ENCODE assay signal across 8 cellular contexts in genomic region chr7:101856488-101857357, GRCh38. TPM values are rescaled to one million over a fixed set of nuclear protein-coding genes. Genes with fewer than 3 reads are reported as not detected.
DNase-seq lines count a peak whose midpoint lies in the region; ATAC-seq and TF ChIP-seq lines count a peak whose summit lies in the region.

No MANE protein-coding gene starts in this region.

- peak; percentile 94 for ATAC-seq in GM18517 (IDR thresholded peaks at IDR 0.05; ENCODE audit: unreplicated experiment)
- ATAC-seq in HG02981 (IDR thresholded peaks at IDR 0.05; ENCODE audit: unreplicated experiment), result peak; percentile 90
- ATAC-seq in lung (ENCODE audit: insufficient read depth, low FRiP score), result peak; percentile 95

- H3K9me3 ChIP-seq in lung (ENCODE audit: control insufficient read depth in 2 of 2, insufficient read depth in 1 of 2, low read length in 1 of 2), result no peaks in the 10 kb centered on the region

- no peaks in the 10 kb centered on the region for H3K27me3 Mint-ChIP-seq in activated CD4-positive, alpha-beta T cell treated with anti-CD3 and anti-CD28 coated beads, Interleukin-2, amount 10 ng/mL, durations not matched to agents 7 days and 5 days

- peak; percentile 15 for TF ChIP-seq CTCF in lung (IDR thresholded peaks at IDR 0.05; ENCODE audit: control extremely low read depth, extremely low read depth)

- H3K27ac ChIP-seq in lung (ENCODE audit: low read depth in 1 of 2, low read length in 1 of 2), result peak overlapping the region; percentile 82 to 89

- H3K4me3 Mint-ChIP-seq in activated CD4-positive, alpha-beta T cell treated with anti-CD3 and anti-CD28 coated beads, Interleukin-2, amount 10 ng/mL, durations not matched to agents 7 days and 5 days, result peak overlapping the region; percentile 83

- peak; percentile 75 for DNase-seq in NCI-H2227 treated with DMSO at 0.1 percent for 48 hours (lab: John Stamatoyannopoulos, UW)
- peak; percentile 83 for DNase-seq in activated CD4-positive, alpha-beta T cell treated with anti-CD3 and anti-CD28 coated beads, Interleukin-2, amount 10 ng/mL, durations not matched to agents 7 days and 5 days
- DNase-seq in cortex of kidney (lab: John Stamatoyannopoulos, UW), result peak; percentile 76
- peak; percentile 96 for DNase-seq in lung (ENCODE audit: low spot score)
- peak; percentile 47 for DNase-seq in stimulated activated CD8-positive, alpha-beta memory T cell treated with anti-CD3 and anti-CD28 coated beads, Interleukin-12 subunit alpha, Interleukin-12 subunit beta, amount 100 ng/mL, for 1 hour (ENCODE audit: low read depth)
- no peak for DNase-seq in H4 (ENCODE audit: low spot score)

- no peak overlapping the region for H3K4me3 ChIP-seq in lung

- WGBS in lung, 2 donors, result 1 to 4% methylated on average over 32 of the region's 32 CpGs

- H3K27ac Mint-ChIP-seq in activated CD4-positive, alpha-beta T cell treated with anti-CD3 and anti-CD28 coated beads, Interleukin-2, amount 10 ng/mL, durations not matched to agents 7 days and 5 days, result peak overlapping the region; percentile 97

- no peaks in the 10 kb centered on the region for H3K36me3 Mint-ChIP-seq in activated CD4-positive, alpha-beta T cell treated with anti-CD3 and anti-CD28 coated beads, Interleukin-2, amount 10 ng/mL, durations not matched to agents 7 days and 5 days (ENCODE audit: low read depth)

- H3K9me3 Mint-ChIP-seq in activated CD4-positive, alpha-beta T cell treated with anti-CD3 and anti-CD28 coated beads, Interleukin-2, amount 10 ng/mL, durations not matched to agents 7 days and 5 days, result no peaks in the 10 kb centered on the region

- CTCF ChIA-PET in activated CD4-positive, alpha-beta T cell treated with anti-CD3 and anti-CD28 coated beads, Interleukin-2, amount 10 ng/mL, durations not matched to agents 7 days and 5 days (lab: Charles Lee), result interaction anchor here (0.6 to 1.9 kb wide), 6 partner anchors 10 to 132 kb away, joined by 3 to 10 read pairs (median 3); no protein-coding TSS in a partner anchor

- POLR2A ChIA-PET in activated CD4-positive, alpha-beta T cell treated with anti-CD3 and anti-CD28 coated beads, Interleukin-2, amount 10 ng/mL, durations not matched to agents 7 days and 5 days (lab: Charles Lee), result interaction anchor here (0.6 kb wide), 1 partner anchor 428 kb away, joined by 3 read pairs; no protein-coding TSS in a partner anchor

- H3K4me1 ChIP-seq in lung (ENCODE audit: control insufficient read depth in 2 of 2, insufficient read depth in 2 of 2, low read length in 2 of 2), result peaks cover 8 to 27% of the 10 kb centered on the region in 2 donors

- no peaks in the 10 kb centered on the region for H3K27me3 ChIP-seq in lung (ENCODE audit: control insufficient read depth, insufficient read depth)

- H3K4me1 Mint-ChIP-seq in activated CD4-positive, alpha-beta T cell treated with anti-CD3 and anti-CD28 coated beads, Interleukin-2, amount 10 ng/mL, durations not matched to agents 7 days and 5 days, result peaks cover 44% of the 10 kb centered on the region

- no peaks in the 10 kb centered on the region for H3K36me3 ChIP-seq in lung (ENCODE audit: control insufficient read depth in 2 of 2, insufficient read depth in 2 of 2, low read length in 2 of 2)

RNA-seq across cellular contexts. Expression of gene CUX1, which starts 39.3 kb away (rescaled TPM):
- total RNA-seq in activated CD4-positive, alpha-beta T cell treated with anti-CD3 and anti-CD28 coated beads, Interleukin-2, amount 10 ng/mL, durations not matched to agents 7 days and 5 days, result 10 to 100 TPM; 27.8 to 34.7 TPM
- total RNA-seq in lung, result 100 to 1,000 TPM in 1 of 2 donors, 10 to 100 TPM in 1; 96.9 to 138 TPM
- polyA plus RNA-seq in lung, result 10 to 100 TPM; 40.5 to 41.4 TPM
- 20.1 and 21.9 TPM in 2 replicates for total RNA-seq in H4 (2014; rRNA removed; shearing (Covaris generic))
